Comparison of ENCODE assay signal across 9 cellular contexts in genomic region chr4:80058740-80059139, GRCh38.
A peak's percentile ranks its signal among the peaks of the same experiment; 100 is the strongest.
DNase-seq lines count a peak whose midpoint lies in the region; ATAC-seq and TF ChIP-seq lines count a peak whose summit lies in the region.
"Had no signal": no experiment of that assay in that cellular context is flagged by ENCODE, and none has a peak within 500 bp of the region (broad histone marks: within the 10 kb centered on the region; RNA-seq: fewer than 3 reads in every experiment).

No MANE protein-coding gene starts in this region.

- H3K79me2 ChIP-seq in MM.1S (ENCODE audit: low read length), result no peaks in the 10 kb centered on the region

- H4K20me1 ChIP-seq in MM.1S (ENCODE audit: insufficient read depth, low read length), result no peaks in the 10 kb centered on the region

- peak; percentile 99 for ATAC-seq in GM21825 (IDR thresholded peaks at IDR 0.05; ENCODE audit: unreplicated experiment)
- ATAC-seq in activated naive CD8-positive, alpha-beta T cell treated with anti-CD3 and anti-CD28 coated beads, Interleukin-2, amount 50 U/mL, for 24 hours, result peak; percentile 94

- H3K36me3 ChIP-seq in MM.1S (replicated peaks; ENCODE audit: insufficient read depth, low read length), result no peaks in the 10 kb centered on the region

- H3K27me3 ChIP-seq in MM.1S (replicated peaks; ENCODE audit: insufficient read depth, low read length), result no peaks in the 10 kb centered on the region

- no peaks in the 10 kb centered on the region for H3K9me3 ChIP-seq in MM.1S (replicated peaks; ENCODE audit: insufficient read depth, low read length)

- H3K4me1 ChIP-seq in MM.1S (ENCODE audit: low read length), result peaks cover 4% of the 10 kb centered on the region; the same call in 1 of the 2 replicates

- no peaks in the 10 kb centered on the region; the same call in 1 of the 2 replicates for H3K9me2 ChIP-seq in MM.1S (replicated peaks; ENCODE audit: insufficient read depth, low read length)

- no peaks in the 10 kb centered on the region for H3K9me3 Mint-ChIP-seq in activated naive CD8-positive, alpha-beta T cell treated with anti-CD3 and anti-CD28 coated beads, Interleukin-2, amount 50 U/mL, for 24 hours

- H3K4me1 Mint-ChIP-seq in activated naive CD8-positive, alpha-beta T cell treated with anti-CD3 and anti-CD28 coated beads, Interleukin-2, amount 50 U/mL, for 24 hours, result peaks cover 71% of the 10 kb centered on the region

- H3K27me3 Mint-ChIP-seq in activated naive CD8-positive, alpha-beta T cell treated with anti-CD3 and anti-CD28 coated beads, Interleukin-2, amount 50 U/mL, for 24 hours, result no peaks in the 10 kb centered on the region

- H3K27ac ChIP-seq in MM.1S (ENCODE audit: low read length), result peak overlapping the region; percentile 52
- H3K27ac ChIP-seq: 22Rv1 had no signal

- peak overlapping the region; percentile 5; the same call in 1 of the 2 replicates for H2AFZ ChIP-seq in MM.1S (ENCODE audit: low read length)

- H3F3A ChIP-seq in MM.1S (ENCODE audit: insufficient read depth, low read length), result no peaks in the 10 kb centered on the region

- peak overlapping the region; percentile 62 for H3K4me2 ChIP-seq in MM.1S (ENCODE audit: low read depth, low read length)

- peak overlapping the region; percentile 92 for H3K27ac Mint-ChIP-seq in activated naive CD8-positive, alpha-beta T cell treated with anti-CD3 and anti-CD28 coated beads, Interleukin-2, amount 50 U/mL, for 24 hours

- peak; percentile 3 for DNase-seq in DMS53 (lab: John Stamatoyannopoulos, UW)
- DNase-seq in DMS53 treated with DMSO at 0.1 percent for 48 hours (lab: John Stamatoyannopoulos, UW; ENCODE audit: unreplicated experiment), result no peak
- DNase-seq in MM.1S, result peak; percentile 59
- no peak for DNase-seq in activated naive CD8-positive, alpha-beta T cell treated with anti-CD3 and anti-CD28 coated beads, Interleukin-2, amount 50 U/mL, for 24 hours
- DNase-seq in stimulated activated naive CD4-positive, alpha-beta T cell treated with Interleukin-2 at 50 U/mL for 16 hours (lab: John Stamatoyannopoulos, UW), result peak; percentile 22
- DNase-seq in NCI-H774 (lab: John Stamatoyannopoulos, UW), result no peak
- DNase-seq in hepatic stellate cell (ENCODE audit: low spot score), result no peak

- peak overlapping the region; percentile 76 for H3K4me3 Mint-ChIP-seq in activated naive CD8-positive, alpha-beta T cell treated with anti-CD3 and anti-CD28 coated beads, Interleukin-2, amount 50 U/mL, for 24 hours

- peaks cover 28% of the 10 kb centered on the region for H3K36me3 Mint-ChIP-seq in activated naive CD8-positive, alpha-beta T cell treated with anti-CD3 and anti-CD28 coated beads, Interleukin-2, amount 50 U/mL, for 24 hours (ENCODE audit: low read depth)

- H3K9ac ChIP-seq in MM.1S (ENCODE audit: low read length), result peak overlapping the region; percentile 58

- H3K4me3 ChIP-seq in MM.1S (ENCODE audit: low read length), result peak overlapping the region; percentile 23; the same call in 1 of the 2 replicates

- no peak for TF ChIP-seq CTCF in MM.1S (IDR thresholded peaks at IDR 0.05; ENCODE audit: low read length)

Comparison
In these comparisons a context has a peak if more than half of its experiments do, and no peak if none do; other contexts are left out.
1. DNase-seq: peak in DMS53 (single experiment), MM.1S (single experiment) and stimulated activated naive CD4-positive, alpha-beta T cell treated with Interleukin-2 at 50 U/mL for 16 hours (single experiment); none in DMS53 treated with DMSO at 0.1 percent for 48 hours (single experiment), activated naive CD8-positive, alpha-beta T cell treated with anti-CD3 and anti-CD28 coated beads, Interleukin-2, amount 50 U/mL, for 24 hours (single experiment), NCI-H774 (single experiment) and hepatic stellate cell (single experiment).